1 cellular context compared by ENCODE assay signal in genomic region chr3:49523756-49524747, GRCh38.
TF ChIP-seq lines count a peak whose summit lies in the region.

No MANE protein-coding gene starts in this region.

TF ChIP-seq in H1, 55 proteins besides CTCF, POLR2A, EP300 and RAD21:
- TF ChIP-seq SP4 (IDR thresholded peaks at IDR 0.05; ENCODE audit: low read length) = no peak
- no peak for TF ChIP-seq SP1 (IDR thresholded peaks at IDR 0.05; ENCODE audit: low read depth, low read length)
- no peak for TF ChIP-seq RBBP5 (IDR thresholded peaks at IDR 0.05; ENCODE audit: borderline replicate concordance, low read depth, low read length)
- TF ChIP-seq CREB1 (IDR thresholded peaks at IDR 0.05) = no peak
- TF ChIP-seq NANOG (IDR thresholded peaks at IDR 0.05; ENCODE audit: insufficient read depth, low read depth, low read length, poor library complexity, severe bottlenecking) = no peak
- no peak for TF ChIP-seq CHD1 (IDR thresholded peaks at IDR 0.05; ENCODE audit: low read depth, low read length)
- no peak for TF ChIP-seq SRF (IDR thresholded peaks at IDR 0.05; ENCODE audit: low read depth, low read length)
- no peak for TF ChIP-seq ZNF274 (IDR thresholded peaks at IDR 0.05; ENCODE audit: borderline replicate concordance, extremely low read depth, low read length)
- no peak for TF ChIP-seq EZH2 (IDR thresholded peaks at IDR 0.05; ENCODE audit: low read depth, low read length, severe bottlenecking)
- no peak for TF ChIP-seq MAFK (IDR thresholded peaks at IDR 0.05; ENCODE audit: low read depth, low read length)
- TF ChIP-seq CTBP2 (IDR thresholded peaks at IDR 0.05; ENCODE audit: borderline replicate concordance, insufficient read depth, insufficient read length, low read length) = no peak
- TF ChIP-seq NRF1 (IDR thresholded peaks at IDR 0.05; ENCODE audit: low read depth, low read length) = no peak
- TF ChIP-seq, protein P1, sequence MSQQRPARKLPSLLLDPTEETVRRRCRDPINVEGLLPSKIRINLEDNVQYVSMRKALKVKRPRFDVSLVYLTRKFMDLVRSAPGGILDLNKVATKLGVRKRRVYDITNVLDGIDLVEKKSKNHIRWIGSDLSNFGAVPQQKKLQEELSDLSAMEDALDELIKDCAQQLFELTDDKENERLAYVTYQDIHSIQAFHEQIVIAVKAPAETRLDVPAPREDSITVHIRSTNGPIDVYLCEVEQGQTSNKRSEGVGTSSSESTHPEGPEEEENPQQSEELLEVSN (IDR thresholded peaks at IDR 0.05) = no peak
- no peak for TF ChIP-seq POLR2AphosphoS5 (IDR thresholded peaks at IDR 0.05; ENCODE audit: low read depth, low read length)
- no peak for TF ChIP-seq TCF12 (IDR thresholded peaks at IDR 0.05; ENCODE audit: low read depth, low read length)
- TF ChIP-seq POU5F1 (IDR thresholded peaks at IDR 0.05; ENCODE audit: low read depth, low read length) = no peak
- TF ChIP-seq KDM5A (IDR thresholded peaks at IDR 0.05; ENCODE audit: low read length) = no peak
- TF ChIP-seq TAF1 (IDR thresholded peaks at IDR 0.05; ENCODE audit: low read depth, low read length) = no peak
- TF ChIP-seq SP2 (IDR thresholded peaks at IDR 0.05; ENCODE audit: low read length) = no peak
